ENCODE assay signal across 10 cellular contexts in the genomic region with DNA sequence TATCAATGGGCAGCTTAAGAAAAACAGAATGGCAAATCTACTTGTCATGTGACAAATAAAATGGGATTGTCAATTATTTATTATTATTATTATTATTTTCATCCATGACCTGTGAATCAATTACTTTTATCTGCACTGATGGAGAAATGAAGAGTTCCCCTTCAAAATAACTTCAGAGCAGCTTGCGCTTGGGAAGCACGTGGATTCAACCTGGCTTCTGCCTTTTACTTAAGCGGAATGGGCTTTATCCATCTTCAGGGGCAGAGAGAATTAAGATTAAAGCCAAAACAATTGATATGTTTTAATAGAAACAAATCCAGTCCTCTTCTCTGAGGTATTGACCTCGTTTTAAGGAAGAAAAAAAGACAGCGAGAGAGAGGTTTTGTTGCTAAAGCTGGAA. TPM values are rescaled to one million over a fixed set of nuclear protein-coding genes. Genes with fewer than 3 reads are reported as not detected.
DNase-seq lines count a peak whose midpoint lies in the region; ATAC-seq, FAIRE-seq and TF ChIP-seq lines count a peak whose summit lies in the region.
"Had no signal": no experiment of that assay in that cellular context is flagged by ENCODE, and none has a peak within 500 bp of the region (broad histone marks: within the 10 kb centered on the region; RNA-seq: fewer than 3 reads in every experiment).

No MANE protein-coding gene starts in this region.

- H3K18ac ChIP-seq in H1 (ENCODE audit: extremely low read depth, low read length): peak overlapping the region; percentile 81; the same call in 1 of the 2 replicates

- TF ChIP-seq POLR2A in HepG2 (IDR thresholded peaks at IDR 0.05; ENCODE audit: insufficient read depth in 1 of 2, low read depth in 2 of 2, low read length in 2 of 2) (no peak), right lobe of liver (IDR thresholded peaks at IDR 0.05) (no peak), H1 (IDR thresholded peaks at IDR 0.05; ENCODE audit: control extremely low read depth in 1 of 2, low read depth in 2 of 2, low read length in 2 of 2) (no peak)

- no peak overlapping the region for H2BK5ac ChIP-seq in H1 (ENCODE audit: low read depth, low read length)

- no peaks in the 10 kb centered on the region for H3K36me3 Mint-ChIP-seq in nephron (ENCODE audit: low read depth)
- H3K36me3 Mint-ChIP-seq: activated naive CD8-positive, alpha-beta T cell treated with anti-CD3 and anti-CD28 coated beads, Interleukin-2, amount 10 ng/mL, durations not matched to agents 7 days and 5 days had no signal

- H2BK12ac ChIP-seq in H1 (ENCODE audit: low read depth, low read length): peak overlapping the region; percentile 85; the same call in 1 of the 2 replicates

- no peak overlapping the region; the same call in 1 of the 2 replicates for H2AK5ac ChIP-seq in H1 (ENCODE audit: low read depth, low read length)

- no peaks in the 10 kb centered on the region for H3K79me2 ChIP-seq in HepG2 (ENCODE audit: insufficient read depth, low read length)
- H3K79me2 ChIP-seq in H1 (ENCODE audit: control insufficient read depth in 1 of 2, insufficient read depth in 2 of 2, low read length in 2 of 2): peaks cover 0 to 39% of the 10 kb centered on the region in 2 experiments; a peak in 3 of 4 replicates

- no peak overlapping the region for H4K5ac ChIP-seq in H1 (ENCODE audit: insufficient read length, low read depth, low read length)

- H3K4me2 ChIP-seq in HepG2 (ENCODE audit: low read depth, low read length) (peak overlapping the region; percentile 89), H1 (ENCODE audit: insufficient read depth in 1 of 2, low read depth in 2 of 2, low read length in 2 of 2) (peak overlapping the region; percentile 64 to 69)

- H2BK15ac ChIP-seq in H1 (ENCODE audit: low read length): no peak overlapping the region

- H3K27ac ChIP-seq in HepG2 (ENCODE audit: extremely low read length, insufficient read depth, low read length) (no peak overlapping the region), right lobe of liver (no peak overlapping the region), H1 (ENCODE audit: low read depth, low read length) (no peak overlapping the region), foreskin keratinocyte (no peak overlapping the region), left lung (no peak overlapping the region)
- H3K27ac ChIP-seq: epithelial cell of prostate had no signal

- no peak overlapping the region for H3K4ac ChIP-seq in H1 (replicated peaks; ENCODE audit: insufficient read length, low read depth, low read length)

- peak overlapping the region; percentile 21 for H2BK120ac ChIP-seq in H1 (replicated peaks; ENCODE audit: low read depth, low read length)

- peak overlapping the region; percentile 92 to 98 (median 93) for H3K4me3 Mint-ChIP-seq in nephron
- H3K4me3 Mint-ChIP-seq: activated naive CD8-positive, alpha-beta T cell treated with anti-CD3 and anti-CD28 coated beads, Interleukin-2, amount 10 ng/mL, durations not matched to agents 7 days and 5 days had no signal

- POLR2A ChIA-PET in HepG2 (lab: Yijun Ruan, JAX): no interaction called here
- POLR2A ChIA-PET in H1 (lab: Charles Lee; ENCODE audit: partially characterized antibody): interaction anchor here (0.6 to 2.8 kb wide), 8 partner anchors 9 to 219 kb away, joined by 3 to 18 read pairs (median 3); no protein-coding TSS in a partner anchor

- CTCF ChIA-PET in HepG2 (lab: Yijun Ruan, JAX; ENCODE audit: low intra/inter-chr PET ratio, low total read pairs) (no interaction called here), H1 (lab: Charles Lee; ENCODE audit: partially characterized antibody) (no interaction called here)

- no peak overlapping the region for H2AFZ ChIP-seq in HepG2 (ENCODE audit: low read length)
- H2AFZ ChIP-seq in H1 (ENCODE audit: low read length): no peak overlapping the region

- peaks cover 42% of the 10 kb centered on the region for H3K4me1 Mint-ChIP-seq in nephron
- H3K4me1 Mint-ChIP-seq: activated naive CD8-positive, alpha-beta T cell treated with anti-CD3 and anti-CD28 coated beads, Interleukin-2, amount 10 ng/mL, durations not matched to agents 7 days and 5 days had no signal

- WGBS in HepG2 (ENCODE audit: low lambda C conversion rate): 61% methylated on average over 5 of the region's 5 CpGs
- 32% methylated on average over 5 of the region's 5 CpGs for WGBS in right lobe of liver (ENCODE audit: insufficient coverage, low coverage, low lambda C conversion rate, missing lambda C conversion rate)
- WGBS in H1 (ENCODE audit: extremely low coverage in 1 of 2, insufficient coverage in 1 of 2, insufficient read length in 1 of 2, insufficient replicate concordance in 2 of 2, low coverage in 1 of 2, low lambda C conversion rate in 2 of 2, missing lambda C conversion rate in 1 of 2), 2 experiments: 7% methylated on average over 5 of the region's 5 CpGs; no CpG with 5 or more reads in 1 of the 2 experiments

- peak overlapping the region in 1 of 3 experiments; percentile 56; a peak in 1 of 6 replicates for H3K4me3 ChIP-seq in HepG2 (replicated peaks in 1 of 3; ENCODE audit: insufficient read depth in 1 of 3, low read depth in 2 of 3, low read length in 3 of 3)
- no peak overlapping the region for H3K4me3 ChIP-seq in right lobe of liver
- peak overlapping the region; percentile 74 to 93 (median 88); a peak in 7 of 8 replicates for H3K4me3 ChIP-seq in H1 (ENCODE audit: extremely low read depth in 1 of 4, insufficient read depth in 2 of 4, low read depth in 3 of 4, low read length in 4 of 4)
- H3K4me3 ChIP-seq in left lung: peak overlapping the region in 1 of 2 donors; percentile 42

- no peak overlapping the region for H4K8ac ChIP-seq in H1 (ENCODE audit: extremely low read depth, insufficient read depth, low read length)

- peaks cover 4% of the 10 kb centered on the region for H3K27me3 Mint-ChIP-seq in nephron (ENCODE audit: low read depth)

- no peak for TF ChIP-seq EP300 in HepG2 (IDR thresholded peaks at IDR 0.05; ENCODE audit: low read depth in 2 of 2, low read length in 2 of 2)
- no peak for TF ChIP-seq EP300 in HepG2 (CRISPR knock-in tag; IDR thresholded peaks at IDR 0.05; ENCODE audit: borderline replicate concordance)
- TF ChIP-seq EP300 in H1 (IDR thresholded peaks at IDR 0.05; ENCODE audit: borderline replicate concordance in 1 of 2, low read depth in 2 of 2, low read length in 2 of 2): no peak

- no peak overlapping the region for H3K9ac ChIP-seq in HepG2 (ENCODE audit: insufficient read depth, low read depth, low read length)
- no peak overlapping the region; a peak in 1 of 7 replicates for H3K9ac ChIP-seq in H1 (replicated peaks in 1 of 4; ENCODE audit: extremely low read depth in 1 of 4, low read depth in 3 of 4, low read length in 3 of 4)

- FAIRE-seq in HepG2 (lab: Jason Lieb, UNC) (no peak), H1 (lab: Jason Lieb, UNC) (no peak)

- H3K23me2 ChIP-seq in H1 (ENCODE audit: low read depth, low read length): peaks cover 5% of the 10 kb centered on the region; the same call in 1 of the 2 replicates

- peaks cover 0 to 17% of the 10 kb centered on the region in 2 experiments; a peak in 3 of 5 replicates for H3K27me3 ChIP-seq in HepG2 (ENCODE audit: control insufficient read depth in 1 of 2, insufficient read depth in 2 of 2, low read length in 2 of 2)
- no peaks in the 10 kb centered on the region for H3K27me3 ChIP-seq in right lobe of liver
- peaks cover 0 to 4% (median 0%) of the 10 kb centered on the region in 4 experiments; a peak in 2 of 7 replicates for H3K27me3 ChIP-seq in H1 (replicated peaks in 1 of 4; ENCODE audit: control insufficient read depth in 3 of 4, extremely low read depth in 1 of 4, insufficient read depth in 3 of 4, low read length in 3 of 4)
- peaks cover 5% of the 10 kb centered on the region for H3K27me3 ChIP-seq in foreskin keratinocyte
- peaks cover 0 to 25% of the 10 kb centered on the region in 2 donors for H3K27me3 ChIP-seq in left lung

- in situ Hi-C loops in HepG2 (cut with HindIII; ENCODE audit: extremely low pct_ligation_motif_present, low pct_unique_long_range_greater_than_20kb): no loop called here

- no peaks in the 10 kb centered on the region for H3K9me3 Mint-ChIP-seq in nephron
- H3K9me3 Mint-ChIP-seq: activated naive CD8-positive, alpha-beta T cell treated with anti-CD3 and anti-CD28 coated beads, Interleukin-2, amount 10 ng/mL, durations not matched to agents 7 days and 5 days had no signal

- H3K56ac ChIP-seq in H1 (replicated peaks; ENCODE audit: insufficient read length, low read depth, low read length): no peak overlapping the region

- TF ChIP-seq CTCF in HepG2 (CRISPR knock-in tag; IDR thresholded peaks at IDR 0.05) (no peak), right lobe of liver (IDR thresholded peaks at IDR 0.05) (no peak), H1 (IDR thresholded peaks at IDR 0.05; ENCODE audit: control extremely low read depth in 1 of 3, insufficient read depth in 1 of 3, low read depth in 1 of 3, low read length in 3 of 3) (no peak), nephron (IDR thresholded peaks at IDR 0.05; ENCODE audit: unreplicated experiment in 3 of 3) (no peak), foreskin keratinocyte (conservative IDR thresholded peaks at IDR 0.05) (no peak), left lung (IDR thresholded peaks at IDR 0.05) (no peak)

- TF ChIP-seq RAD21 in HepG2 (CRISPR knock-in tag; IDR thresholded peaks at IDR 0.05) (no peak), H1 (IDR thresholded peaks at IDR 0.05 in 1 of 2, conservative IDR thresholded peaks at IDR 0.05 in 1 of 2; ENCODE audit: low read depth in 2 of 2, low read length in 2 of 2) (no peak)

- BruUV-seq in HepG2 (replicated peaks; lab: Mats Ljungman, UMichigan): no TSS peak

- 0 out of 2 replicates have a peak, but pooled peaks cover 4% of the 10 kb centered on the region for H3K4me1 ChIP-seq in HepG2 (ENCODE audit: insufficient read depth, low read length)
- H3K4me1 ChIP-seq in right lobe of liver: peaks cover 0 to 5% (median 0%) of the 10 kb centered on the region in 4 donors
- H3K4me1 ChIP-seq in H1 (replicated peaks in 1 of 4; ENCODE audit: control insufficient read depth in 3 of 4, insufficient read depth in 4 of 4, low read length in 3 of 4): peaks cover 2 to 18% (median 14%) of the 10 kb centered on the region in 4 experiments; a peak in 5 of 7 replicates
- peaks cover 6% of the 10 kb centered on the region for H3K4me1 ChIP-seq in foreskin keratinocyte
- H3K4me1 ChIP-seq in left lung: peaks cover 0 to 2% of the 10 kb centered on the region in 2 donors

- no peak overlapping the region for H3K14ac ChIP-seq in H1 (ENCODE audit: insufficient read length)

- no peak for DNase-seq in HepG2 (ENCODE audit: low spot score)
- no peak for DNase-seq in right lobe of liver
- DNase-seq in H1 (ENCODE audit: low read depth in 1 of 2, low spot score in 2 of 2): no peak
- DNase-seq in foreskin keratinocyte: no peak
- DNase-seq in NCI-H1436 treated with DMSO at 0.1 percent for 48 hours (lab: John Stamatoyannopoulos, UW): no peak
- DNase-seq in left lung: no peak
- no peak for DNase-seq in DMS114 treated with DMSO at 0.1 percent for 48 hours (lab: John Stamatoyannopoulos, UW; ENCODE audit: unreplicated experiment)
- DNase-seq: activated naive CD8-positive, alpha-beta T cell treated with anti-CD3 and anti-CD28 coated beads, Interleukin-2, amount 10 ng/mL, durations not matched to agents 7 days and 5 days had no signal

- H3K9me3 ChIP-seq in HepG2 (ENCODE audit: low read length) (no peaks in the 10 kb centered on the region), right lobe of liver (no peaks in the 10 kb centered on the region), H1 (ENCODE audit: insufficient read depth in 2 of 2, low read depth in 1 of 2, low read length in 1 of 2) (no peaks in the 10 kb centered on the region), left lung (no peaks in the 10 kb centered on the region)

- H3K23ac ChIP-seq in H1 (ENCODE audit: insufficient read length): no peak overlapping the region

- H4K20me1 ChIP-seq in HepG2 (ENCODE audit: insufficient read depth, low read length) (no peaks in the 10 kb centered on the region), H1 (replicated peaks in 1 of 2; ENCODE audit: control insufficient read depth in 1 of 2, insufficient read depth in 2 of 2, low read length in 2 of 2) (no peaks in the 10 kb centered on the region)

- no peaks in the 10 kb centered on the region for H3K79me1 ChIP-seq in H1 (ENCODE audit: low read depth, low read length)

- ATAC-seq in HepG2: no peak
- ATAC-seq in right lobe of liver: no peak
- ATAC-seq in foreskin keratinocyte: no peak
- no peak for ATAC-seq in left lung

- peak overlapping the region; percentile 55 for H4K91ac ChIP-seq in H1 (replicated peaks; ENCODE audit: insufficient read length, low read length)

- H3K27ac Mint-ChIP-seq in nephron: peak overlapping the region in 2 of 3 experiments; percentile 15 to 78
- H3K27ac Mint-ChIP-seq: activated naive CD8-positive, alpha-beta T cell treated with anti-CD3 and anti-CD28 coated beads, Interleukin-2, amount 10 ng/mL, durations not matched to agents 7 days and 5 days had no signal

- intact Hi-C loops in HepG2 (cut with micrococcal nuclease; ENCODE audit: unreplicated experiment): no loop called here
- intact Hi-C loops in right lobe of liver (cut with DNase I): no loop called here
- intact Hi-C loops in left lung (cut with DNase I): no loop called here

- H2BK20ac ChIP-seq in H1 (ENCODE audit: low read length): no peak overlapping the region; the same call in 1 of the 2 replicates

- H3K36me3 ChIP-seq in HepG2 (replicated peaks in 1 of 2; ENCODE audit: control insufficient read depth in 1 of 2, insufficient read depth in 2 of 2, low read length in 2 of 2): no peaks in the 10 kb centered on the region; a peak in 1 of 5 replicates
- H3K36me3 ChIP-seq in right lobe of liver: no peaks in the 10 kb centered on the region
- H3K36me3 ChIP-seq in H1 (ENCODE audit: control insufficient read depth in 2 of 4, insufficient read depth in 4 of 4, low read length in 3 of 4): peaks cover 0 to 9% (median 0%) of the 10 kb centered on the region in 4 experiments; a peak in 3 of 8 replicates
- no peaks in the 10 kb centered on the region for H3K36me3 ChIP-seq in left lung

RNA-seq across cellular contexts. Expression of a gene that starts 0.9 kb away (rescaled TPM):
- total RNA-seq in HepG2 (2016; rRNA removed; fragmentation: Illumina TruSeq; extraction: Trizol) (15.7 and 29.4 TPM in 2 replicates), right lobe of liver (1 to 10 TPM; 1.5 to 5.9 (median 3.3) TPM), foreskin keratinocyte (27.8 and 30.2 TPM in 2 replicates), left lung (10 to 100 TPM; 10.9 to 11.5 TPM)
- total RNA-seq in HepG2 (2016; cell fraction: cytosol; rRNA removed; fragmentation: Illumina TruSeq; extraction: Trizol; ENCODE audit: low read depth): 2.6 and 3.4 TPM in 2 replicates
- 15.1 and 26.7 TPM in 2 replicates for total RNA-seq in HepG2 (2016; cell fraction: insoluble cytoplasmic fraction; rRNA removed; fragmentation: Illumina TruSeq; extraction: Trizol)
- total RNA-seq in HepG2 (2016; cell fraction: membrane; rRNA removed; fragmentation: Illumina TruSeq; extraction: Trizol): 6.4 and 6.9 TPM in 2 replicates
- total RNA-seq in HepG2 (2016; cell fraction: nucleus; rRNA removed; fragmentation: Illumina TruSeq; extraction: Trizol): 20.0 and 21.3 TPM in 2 replicates
- polyA plus RNA-seq in HepG2 (2011; rRNA removed) (3.9 and 4.0 TPM in 2 replicates), H1 (2011; rRNA removed) (11.0 and 17.4 TPM in 2 replicates), foreskin keratinocyte (5.1 and 6.1 TPM in 2 replicates)
- polyA plus RNA-seq in HepG2 (2011; cell fraction: cytosol; rRNA removed): 2.5 and 3.4 TPM in 2 replicates
- polyA plus RNA-seq in HepG2 (2011; cell fraction: nucleus; rRNA removed): 4.7 and 12.2 TPM in 2 replicates
- 4.4 and 5.4 TPM in 2 replicates for polyA plus RNA-seq in HepG2 (2012)
- polyA plus RNA-seq in HepG2 (2016; cell fraction: cytosol; fragmentation: Illumina TruSeq; extraction: Trizol; ENCODE audit: low read depth): 0.59 and 0.63 TPM in 2 replicates
- 9.0 and 9.7 TPM in 2 replicates for polyA plus RNA-seq in HepG2 (2016; cell fraction: insoluble cytoplasmic fraction; fragmentation: Illumina TruSeq; extraction: Trizol; ENCODE audit: low read depth)
- 1.2 and 1.7 TPM in 2 replicates for polyA plus RNA-seq in HepG2 (2016; cell fraction: membrane; fragmentation: Illumina TruSeq; extraction: Trizol; ENCODE audit: low read depth)
- polyA plus RNA-seq in HepG2 (2016; cell fraction: nucleus; fragmentation: Illumina TruSeq; extraction: Trizol; ENCODE audit: insufficient read depth, low read depth): 16.0 and 17.1 TPM in 2 replicates
- 48.4 and 93.6 TPM in 2 replicates for polyA minus RNA-seq in HepG2 (2011; rRNA and poly(A)+ RNA removed; ENCODE audit: low replicate concordance)
- 11.8 and 12.8 TPM in 2 replicates for polyA minus RNA-seq in HepG2 (2011; cell fraction: cytosol; rRNA and poly(A)+ RNA removed)
- polyA minus RNA-seq in HepG2 (2011; cell fraction: nucleus; rRNA and poly(A)+ RNA removed): 38.5 and 41.0 TPM in 2 replicates
- 51.3 and 54.2 TPM in 2 replicates for total RNA-seq in H1 (2021; fragmentation: NEBNext Ultra II Directional; extraction: Animal tissue kit (Norgen Biotek cat#: 25700))
- polyA plus RNA-seq in H1 (2011; cell fraction: cytosol; rRNA removed): 14.2 TPM
- polyA plus RNA-seq in H1 (2011; cell fraction: nucleus; rRNA removed): 54.3 TPM
- 9.6 to 23.4 TPM (median 16.3 TPM) in 4 replicates for polyA plus RNA-seq in H1 (2012, experiment 1 of 2)
- 1.5 TPM for polyA plus RNA-seq in H1 (2012, experiment 2 of 2)
- 23.0 TPM for polyA plus RNA-seq in H1 (2013, experiment 1 of 2)
- polyA plus RNA-seq in H1 (2013, experiment 2 of 2): 18.6 TPM
- polyA minus RNA-seq in H1 (2011; rRNA and poly(A)+ RNA removed): 171 and 240 TPM in 2 replicates
- 50.0 TPM for polyA minus RNA-seq in H1 (2011; cell fraction: cytosol; rRNA and poly(A)+ RNA removed)
- 177 TPM for polyA minus RNA-seq in H1 (2011; cell fraction: nucleus; rRNA and poly(A)+ RNA removed)

Comparison
In these comparisons a context has a peak if more than half of its experiments do, and no peak if none do; other contexts are left out.
1. H3K4me3 ChIP-seq: peak in H1 (4 of 4); none in right lobe of liver (0 of 3).